In the genomic region with DNA sequence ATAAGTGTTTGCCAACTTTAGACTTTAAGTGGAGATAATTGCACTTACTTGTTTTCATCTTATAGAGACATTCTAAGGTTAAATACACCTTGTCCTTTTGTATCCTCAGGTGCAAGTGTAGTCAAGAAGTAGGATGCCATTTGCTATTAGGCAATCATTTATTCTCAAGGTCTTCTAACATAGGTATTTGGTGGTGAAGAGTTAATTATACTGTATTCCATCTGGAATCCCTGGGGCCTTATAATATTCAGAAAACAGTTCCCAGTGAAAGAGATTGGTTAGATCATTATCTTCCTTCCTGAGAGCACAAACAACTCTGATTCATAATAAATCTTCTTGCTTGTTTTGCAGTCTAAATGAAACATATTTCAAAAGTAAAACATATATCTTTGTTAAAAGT, we compare ENCODE assay signal across 16 cellular contexts. TPM values are rescaled to one million over a fixed set of nuclear protein-coding genes. Genes with fewer than 3 reads are reported as not detected.
DNase-seq lines count a peak whose midpoint lies in the region; ATAC-seq, FAIRE-seq and TF ChIP-seq lines count a peak whose summit lies in the region.
"Had no signal": no experiment of that assay in that cellular context is flagged by ENCODE, and none has a peak within 500 bp of the region (broad histone marks: within the 10 kb centered on the region; RNA-seq: fewer than 3 reads in every experiment).

No MANE protein-coding gene starts in this region.

- DNase-seq in HepG2 (ENCODE audit: low spot score) (no peak), right lobe of liver (no peak), NCI-H69 (lab: John Stamatoyannopoulos, UW) (peak; percentile 77), mesothelial cell of epicardium (ENCODE audit: low spot score in 2 of 2, unreplicated experiment in 2 of 2) (no peak), spleen (no peak), colonic mucosa (no peak)
- DNase-seq: Caco-2; CD8-positive, alpha-beta memory T cell; DMS53; GF-D8 had no signal

- no peak overlapping the region for H3K4me3 Mint-ChIP-seq in mesothelial cell of epicardium
- H3K4me3 Mint-ChIP-seq: CD8-positive, alpha-beta memory T cell had no signal

- peaks cover 3% of the 10 kb centered on the region for H3K79me2 ChIP-seq in HepG2 (ENCODE audit: insufficient read depth, low read length)

- no peak for TF ChIP-seq EP300 in HepG2 (IDR thresholded peaks at IDR 0.05; ENCODE audit: low read depth in 2 of 2, low read length in 2 of 2)
- TF ChIP-seq EP300 in HepG2 (CRISPR knock-in tag; IDR thresholded peaks at IDR 0.05; ENCODE audit: borderline replicate concordance): no peak

- BruUV-seq in HepG2 (replicated peaks; lab: Mats Ljungman, UMichigan): no TSS peak

- no peak for FAIRE-seq in HepG2 (lab: Jason Lieb, UNC)
- FAIRE-seq: A549, GM19239, H1 had no signal

- no peaks in the 10 kb centered on the region for H3K36me3 Mint-ChIP-seq in mesothelial cell of epicardium
- H3K36me3 Mint-ChIP-seq: CD8-positive, alpha-beta memory T cell had no signal

- H3K4me2 ChIP-seq in HepG2 (ENCODE audit: low read depth, low read length): no peak overlapping the region
- H3K4me2 ChIP-seq: A549, BLaER1 had no signal

- TF ChIP-seq CTCF in HepG2 (CRISPR knock-in tag; IDR thresholded peaks at IDR 0.05) (no peak), right lobe of liver (IDR thresholded peaks at IDR 0.05) (no peak), mesothelial cell of epicardium (IDR thresholded peaks at IDR 0.05; ENCODE audit: unreplicated experiment) (no peak), spleen (IDR thresholded peaks at IDR 0.05 in 8 of 11, conservative IDR thresholded peaks at IDR 0.05 in 3 of 11) (no peak), colonic mucosa (IDR thresholded peaks at IDR 0.05) (no peak)

- in situ Hi-C loops in HepG2 (cut with HindIII; ENCODE audit: extremely low pct_ligation_motif_present, low pct_unique_long_range_greater_than_20kb): no loop called here

- TF ChIP-seq POLR2A in HepG2 (IDR thresholded peaks at IDR 0.05; ENCODE audit: insufficient read depth in 1 of 2, low read depth in 2 of 2, low read length in 2 of 2): no peak
- TF ChIP-seq POLR2A in right lobe of liver (IDR thresholded peaks at IDR 0.05): no peak
- TF ChIP-seq POLR2A in spleen (IDR thresholded peaks at IDR 0.05): no peak

- POLR2A ChIA-PET in HepG2 (lab: Yijun Ruan, JAX): no interaction called here

- no peak for TF ChIP-seq RAD21 in HepG2 (CRISPR knock-in tag; IDR thresholded peaks at IDR 0.05)

- ATAC-seq in HepG2 (no peak), right lobe of liver (no peak)
- ATAC-seq: A549 had no signal

- no peak overlapping the region for H3K4me3 ChIP-seq in HepG2 (replicated peaks in 1 of 3; ENCODE audit: insufficient read depth in 1 of 3, low read depth in 2 of 3, low read length in 3 of 3)
- H3K4me3 ChIP-seq in right lobe of liver: no peak overlapping the region
- no peak overlapping the region for H3K4me3 ChIP-seq in spleen
- no peak overlapping the region for H3K4me3 ChIP-seq in colonic mucosa
- H3K4me3 ChIP-seq: A549, BLaER1, HAP-1 had no signal

- no peaks in the 10 kb centered on the region for H3K27me3 Mint-ChIP-seq in mesothelial cell of epicardium (ENCODE audit: low read depth)

- no peak overlapping the region for H2AFZ ChIP-seq in HepG2 (ENCODE audit: low read length)

- no peaks in the 10 kb centered on the region for H3K36me3 ChIP-seq in HepG2 (replicated peaks in 1 of 2; ENCODE audit: control insufficient read depth in 1 of 2, insufficient read depth in 2 of 2, low read length in 2 of 2)
- H3K36me3 ChIP-seq in right lobe of liver: no peaks in the 10 kb centered on the region
- no peaks in the 10 kb centered on the region for H3K36me3 ChIP-seq in spleen
- H3K36me3 ChIP-seq in colonic mucosa: no peaks in the 10 kb centered on the region
- H3K36me3 ChIP-seq: BLaER1, HAP-1 had no signal

- no peaks in the 10 kb centered on the region for H4K20me1 ChIP-seq in HepG2 (ENCODE audit: insufficient read depth, low read length)
- H4K20me1 ChIP-seq: BLaER1 had no signal

- H3K4me1 ChIP-seq in HepG2 (ENCODE audit: insufficient read depth, low read length) (peaks cover 55% of the 10 kb centered on the region), right lobe of liver (peaks cover 0 to 24% (median 14%) of the 10 kb centered on the region in 4 donors), spleen (peaks cover 0 to 12% (median 0%) of the 10 kb centered on the region in 6 donors), colonic mucosa (no peaks in the 10 kb centered on the region)
- H3K4me1 ChIP-seq: A549, BLaER1, HAP-1 had no signal

- H3K4me1 Mint-ChIP-seq in mesothelial cell of epicardium: peaks cover 19% of the 10 kb centered on the region

- H3K9ac ChIP-seq in HepG2 (ENCODE audit: insufficient read depth, low read depth, low read length): no peak overlapping the region
- H3K9ac ChIP-seq in colonic mucosa (ENCODE audit: low read depth in 2 of 2, low read length in 2 of 2): no peak overlapping the region
- H3K9ac ChIP-seq: BLaER1 had no signal

- intact Hi-C loops in HepG2 (cut with micrococcal nuclease; ENCODE audit: unreplicated experiment): no loop called here
- intact Hi-C loops in right lobe of liver (cut with DNase I): no loop called here
- intact Hi-C loops in spleen (cut with DNase I; ENCODE audit: low total_unique reads): no loop called here
- intact Hi-C loops in colonic mucosa (cut with DNase I): loop anchor here (5.0 kb wide), 1 partner anchor 36 kb away; no protein-coding TSS in a partner anchor

- H3K27me3 ChIP-seq in HepG2 (ENCODE audit: control insufficient read depth in 1 of 2, insufficient read depth in 2 of 2, low read length in 2 of 2): no peaks in the 10 kb centered on the region
- no peaks in the 10 kb centered on the region for H3K27me3 ChIP-seq in right lobe of liver
- no peaks in the 10 kb centered on the region for H3K27me3 ChIP-seq in spleen (replicated peaks in 1 of 7)
- no peaks in the 10 kb centered on the region for H3K27me3 ChIP-seq in colonic mucosa
- H3K27me3 ChIP-seq: BLaER1 had no signal

- no peaks in the 10 kb centered on the region for H3K9me3 Mint-ChIP-seq in mesothelial cell of epicardium
- H3K9me3 Mint-ChIP-seq: CD8-positive, alpha-beta memory T cell had no signal

- H3K27ac Mint-ChIP-seq in mesothelial cell of epicardium: peak overlapping the region; percentile 74
- H3K27ac Mint-ChIP-seq: CD8-positive, alpha-beta memory T cell had no signal

- H3K9me3 ChIP-seq in HepG2 (ENCODE audit: low read length) (no peaks in the 10 kb centered on the region), right lobe of liver (no peaks in the 10 kb centered on the region), spleen (no peaks in the 10 kb centered on the region), colonic mucosa (no peaks in the 10 kb centered on the region)
- H3K9me3 ChIP-seq: A549, BLaER1, HAP-1 had no signal

- H3K27ac ChIP-seq in HepG2 (ENCODE audit: extremely low read length, insufficient read depth, low read length) (no peak overlapping the region), right lobe of liver (no peak overlapping the region), spleen (no peak overlapping the region), colonic mucosa (no peak overlapping the region)
- H3K27ac ChIP-seq: A549, BLaER1 had no signal

- CTCF ChIA-PET in HepG2 (lab: Yijun Ruan, JAX; ENCODE audit: low intra/inter-chr PET ratio, low total read pairs): no interaction called here

TF ChIP-seq in HepG2, 621 proteins besides CTCF, POLR2A, EP300 and RAD21:
- TF ChIP-seq ZNF7 (CRISPR knock-in tag; IDR thresholded peaks at IDR 0.05) (peak; percentile 65), JUND (CRISPR knock-in tag; IDR thresholded peaks at IDR 0.05) (no peak)

RNA-seq across cellular contexts. Expression of a gene that starts 23.6 kb away (rescaled TPM):
- total RNA-seq in HepG2 (2016; rRNA removed; fragmentation: Illumina TruSeq; extraction: Trizol) (3.7 and 3.9 TPM in 2 replicates), right lobe of liver (10 to 100 TPM in 2 of 6 experiments, 1 to 10 TPM in 4; 5.1 to 22.3 (median 6.6) TPM), mesothelial cell of epicardium (118 to 122 TPM (median 121 TPM) in 3 replicates), spleen (not detected), colonic mucosa (under 1 TPM in 1 of 2 donors, not detected in 1; 0.19 TPM)
- 0.40 and 0.53 TPM in 2 replicates for total RNA-seq in HepG2 (2016; cell fraction: cytosol; rRNA removed; fragmentation: Illumina TruSeq; extraction: Trizol; ENCODE audit: low read depth)
- 2.9 and 4.2 TPM in 2 replicates for total RNA-seq in HepG2 (2016; cell fraction: insoluble cytoplasmic fraction; rRNA removed; fragmentation: Illumina TruSeq; extraction: Trizol)
- total RNA-seq in HepG2 (2016; cell fraction: membrane; rRNA removed; fragmentation: Illumina TruSeq; extraction: Trizol): 0.99 and 1.1 TPM in 2 replicates
- total RNA-seq in HepG2 (2016; cell fraction: nucleus; rRNA removed; fragmentation: Illumina TruSeq; extraction: Trizol): 2.0 and 2.5 TPM in 2 replicates
- polyA plus RNA-seq in HepG2 (2011; rRNA removed) (1.7 and 1.8 TPM in 2 replicates), spleen (not detected)
- 0.50 and 0.86 TPM in 2 replicates for polyA plus RNA-seq in HepG2 (2011; cell fraction: cytosol; rRNA removed)
- 1.5 and 2.0 TPM in 2 replicates for polyA plus RNA-seq in HepG2 (2011; cell fraction: nucleus; rRNA removed)
- 3.6 and 7.3 TPM in 2 replicates for polyA plus RNA-seq in HepG2 (2012)
- polyA plus RNA-seq in HepG2 (2016; cell fraction: cytosol; fragmentation: Illumina TruSeq; extraction: Trizol; ENCODE audit: low read depth): 0.33 and 0.46 TPM in 2 replicates
- polyA plus RNA-seq in HepG2 (2016; cell fraction: insoluble cytoplasmic fraction; fragmentation: Illumina TruSeq; extraction: Trizol; ENCODE audit: low read depth): 2.9 and 3.1 TPM in 2 replicates
- polyA plus RNA-seq in HepG2 (2016; cell fraction: membrane; fragmentation: Illumina TruSeq; extraction: Trizol; ENCODE audit: low read depth): 0.50 and 0.54 TPM in 2 replicates
- 2.4 and 4.4 TPM in 2 replicates for polyA plus RNA-seq in HepG2 (2016; cell fraction: nucleus; fragmentation: Illumina TruSeq; extraction: Trizol; ENCODE audit: insufficient read depth, low read depth)
- 0.22 TPM in 1 of 2 replicates, not detected in the other for polyA minus RNA-seq in HepG2 (2011; rRNA and poly(A)+ RNA removed; ENCODE audit: low replicate concordance)
- polyA minus RNA-seq in HepG2 (2011; cell fraction: cytosol; rRNA and poly(A)+ RNA removed): 0.59 TPM in 1 of 2 replicates, not detected in the other
- 1.5 and 2.7 TPM in 2 replicates for polyA minus RNA-seq in HepG2 (2011; cell fraction: nucleus; rRNA and poly(A)+ RNA removed)
- total RNA-seq: CD8-positive, alpha-beta memory T cell; H1; HT-29 had no signal
- polyA plus RNA-seq: CD8-positive, alpha-beta memory T cell; H1 had no signal
